8 cellular contexts compared by ENCODE assay signal in the genomic region with DNA sequence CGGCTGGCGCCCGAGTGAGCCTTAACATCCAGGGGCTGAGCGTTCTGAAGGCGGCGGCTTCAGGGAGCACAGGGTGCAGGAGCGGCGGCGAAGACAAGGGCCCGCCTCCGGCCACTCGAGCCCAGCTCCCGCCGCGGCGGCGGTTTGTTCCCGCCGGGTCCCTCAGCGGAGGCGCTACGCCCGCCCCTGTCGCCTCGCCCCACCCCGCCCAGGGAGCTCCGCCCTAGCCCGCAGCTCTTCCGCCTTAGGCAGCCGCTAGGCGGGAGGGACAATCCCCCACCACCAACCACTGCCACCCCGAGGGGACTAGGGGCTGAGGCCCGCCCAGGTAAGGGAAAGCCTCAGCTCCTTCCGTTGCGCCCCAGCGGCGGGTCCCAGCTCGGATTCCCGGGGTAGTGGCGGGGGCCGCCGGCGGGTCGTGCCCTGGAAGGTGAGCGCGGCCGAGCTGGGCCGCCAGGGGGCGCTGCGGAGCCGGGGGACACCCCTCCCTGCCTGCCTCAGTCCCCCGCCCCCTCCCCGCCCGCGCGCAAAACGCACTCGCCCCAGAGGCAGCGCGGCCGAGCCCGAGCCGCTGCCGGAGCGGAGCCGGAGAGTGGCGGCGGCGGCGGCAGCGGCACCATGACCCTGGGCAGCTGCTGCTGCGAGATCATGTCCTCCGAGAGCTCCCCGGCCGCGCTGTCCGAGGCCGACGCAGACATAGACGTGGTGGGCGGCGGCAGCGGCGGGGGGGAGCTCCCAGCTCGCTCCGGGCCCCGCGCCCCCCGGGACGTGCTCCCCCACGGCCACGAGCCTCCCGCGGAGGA. TPM values are rescaled to one million over a fixed set of nuclear protein-coding genes. Genes with fewer than 3 reads are reported as not detected.
DNase-seq lines count a peak whose midpoint lies in the region; ATAC-seq and TF ChIP-seq lines count a peak whose summit lies in the region.

A gene (plus strand): TSS at position 527 of the 803 bp plus-strand sequence. CDS start 92 bp downstream, at position 619.

- H3K27me3 ChIP-seq in dorsolateral prefrontal cortex (peaks cover 10 to 99% (median 93%) of the 10 kb centered on the region in 45 donors), lung (ENCODE audit: control insufficient read depth, insufficient read depth) (peaks cover 8% of the 10 kb centered on the region)

- no peaks in the 10 kb centered on the region for H3K9me3 ChIP-seq in lung (ENCODE audit: control insufficient read depth in 2 of 2, insufficient read depth in 1 of 2, low read length in 1 of 2)

- DNase-seq in C1 segment of cervical spinal cord (lab: John Stamatoyannopoulos, UW) (peak in 11 of 14 donors; percentile 16 to 84 (median 50)), NCI-H510A treated with DMSO at 0.1 percent for 48 hours (lab: John Stamatoyannopoulos, UW) (peak; percentile 85), dorsolateral prefrontal cortex (peak in 5 of 10 donors; percentile 11 to 73 (median 45)), lung (ENCODE audit: low spot score) (peak; percentile 85)
- peak; percentile 97 for DNase-seq in activated CD4-positive, alpha-beta T cell treated with anti-CD3 and anti-CD28 coated beads, Interleukin-2, amount 10 ng/mL, durations not matched to agents 24 days and 14 days
- peak; percentile 76 to 84 (median 82) for DNase-seq in stimulated activated CD4-positive, alpha-beta T cell treated with anti-CD3 and anti-CD28 coated beads, TNF-alpha, amount 100 ng/mL, for 48 hours (ENCODE audit: low read depth in 3 of 3)

- intact Hi-C loops in activated CD4-positive, alpha-beta T cell treated with anti-CD3 and anti-CD28 coated beads, Interleukin-2, amount 10 ng/mL, durations not matched to agents 24 days and 14 days (cut with micrococcal nuclease) = loop anchor here (2.0 to 10.0 kb wide), 5 partner anchors 70 to 953 kb away; a partner anchor contains a TSS
- intact Hi-C loops in dorsolateral prefrontal cortex (cut with DNase I) = loop anchor here in 1 of 2 donors (10.0 kb wide), 2 partner anchors 103 to 243 kb away; a partner anchor contains a TSS

- ATAC-seq in HG03354 (IDR thresholded peaks at IDR 0.05; ENCODE audit: poor library complexity, severe bottlenecking, unreplicated experiment) (peak; percentile 83), lung (ENCODE audit: insufficient read depth, low FRiP score) (peak; percentile 92)

- H3K27ac ChIP-seq in dorsolateral prefrontal cortex = peak within 1 kb of the TSS in 29 of 59 donors; percentile 16 to 80 (median 49)
- H3K27ac ChIP-seq in lung (ENCODE audit: low read depth in 1 of 2, low read length in 1 of 2) = peak within 1 kb of the TSS; percentile 61 to 89

- peaks cover 31% of the 10 kb centered on the region for H3K27me3 Mint-ChIP-seq in activated CD4-positive, alpha-beta T cell treated with anti-CD3 and anti-CD28 coated beads, Interleukin-2, amount 10 ng/mL, durations not matched to agents 24 days and 14 days

- TF ChIP-seq CTCF in dorsolateral prefrontal cortex (IDR thresholded peaks at IDR 0.05 in 54 of 56, conservative IDR thresholded peaks at IDR 0.05 in 2 of 56; ENCODE audit: low read depth in 1 of 56, partially characterized antibody in 56 of 56) = peak; percentile 55 to 98 (median 85)
- peak; percentile 33 for TF ChIP-seq CTCF in lung (IDR thresholded peaks at IDR 0.05; ENCODE audit: control extremely low read depth, extremely low read depth)

- H3K36me3 ChIP-seq in lung (ENCODE audit: control insufficient read depth in 2 of 2, insufficient read depth in 2 of 2, low read length in 2 of 2) = no peaks in the 10 kb centered on the region

- H3K9me3 Mint-ChIP-seq in activated CD4-positive, alpha-beta T cell treated with anti-CD3 and anti-CD28 coated beads, Interleukin-2, amount 10 ng/mL, durations not matched to agents 24 days and 14 days = no peaks in the 10 kb centered on the region

- 1% methylated on average over 68 to 94 of the region's 94 CpGs for WGBS in lung, 2 donors

- H3K36me3 Mint-ChIP-seq in activated CD4-positive, alpha-beta T cell treated with anti-CD3 and anti-CD28 coated beads, Interleukin-2, amount 10 ng/mL, durations not matched to agents 24 days and 14 days (ENCODE audit: low read depth) = peaks cover 24% of the 10 kb centered on the region

- TF ChIP-seq POLR2A in GM19099 (IDR thresholded peaks at IDR 0.05; ENCODE audit: extremely low read depth, insufficient read length, low read depth) = peak; percentile 64

- peaks cover 26% of the 10 kb centered on the region for H3K4me1 Mint-ChIP-seq in activated CD4-positive, alpha-beta T cell treated with anti-CD3 and anti-CD28 coated beads, Interleukin-2, amount 10 ng/mL, durations not matched to agents 24 days and 14 days

- H3K27ac Mint-ChIP-seq in activated CD4-positive, alpha-beta T cell treated with anti-CD3 and anti-CD28 coated beads, Interleukin-2, amount 10 ng/mL, durations not matched to agents 24 days and 14 days = peak within 1 kb of the TSS; percentile 85

- H3K4me1 ChIP-seq in lung (ENCODE audit: control insufficient read depth in 2 of 2, insufficient read depth in 2 of 2, low read length in 2 of 2) = peaks cover 0 to 10% of the 10 kb centered on the region in 2 donors

- H3K4me3 ChIP-seq in dorsolateral prefrontal cortex (peak within 1 kb of the TSS; percentile 20 to 71 (median 58)), lung (peak within 1 kb of the TSS; percentile 62)

- H3K4me3 Mint-ChIP-seq in activated CD4-positive, alpha-beta T cell treated with anti-CD3 and anti-CD28 coated beads, Interleukin-2, amount 10 ng/mL, durations not matched to agents 24 days and 14 days = peak within 1 kb of the TSS; percentile 97

RNA-seq across cellular contexts. Expression of the gene that starts here (rescaled TPM):
- 0.07 and 0.09 TPM in 2 replicates for total RNA-seq in activated CD4-positive, alpha-beta T cell treated with anti-CD3 and anti-CD28 coated beads, Interleukin-2, amount 10 ng/mL, durations not matched to agents 24 days and 14 days
- total RNA-seq in dorsolateral prefrontal cortex = 1 to 10 TPM in 7 of 120 experiments, under 1 TPM in 72, not detected in 41; 0.09 to 2.0 (median 0.25) TPM
- total RNA-seq in lung = 1 to 10 TPM in 1 of 2 donors, under 1 TPM in 1; 0.09 to 1.1 TPM
- under 1 TPM; 0.11 to 0.16 TPM for polyA plus RNA-seq in lung

Comparison
In these comparisons a context has a peak if more than half of its experiments do, and no peak if none do; other contexts are left out.
1. Peak in DNase-seq in activated CD4-positive, alpha-beta T cell treated with anti-CD3 and anti-CD28 coated beads, Interleukin-2, amount 10 ng/mL, durations not matched to agents 24 days and 14 days; RNA of the gene not detected or under 1 TPM.